ENCODE assay signal across 21 cellular contexts in genomic region chr16:12434567-12434966, GRCh38.
DNase-seq lines count a peak whose midpoint lies in the region; ATAC-seq, FAIRE-seq and TF ChIP-seq lines count a peak whose summit lies in the region.
"Had no signal": no experiment of that assay in that cellular context is flagged by ENCODE, and none has a peak within 500 bp of the region (broad histone marks: within the 10 kb centered on the region; RNA-seq: fewer than 3 reads in every experiment).

No MANE protein-coding gene starts in this region.

- no peak overlapping the region for H3K4me2 ChIP-seq in astrocyte (ENCODE audit: low read length)
- H3K4me2 ChIP-seq: A549 had no signal

- no peaks in the 10 kb centered on the region for H4K20me1 ChIP-seq in astrocyte (ENCODE audit: insufficient read depth, low read length)

- peaks cover 0 to 1% (median 0%) of the 10 kb centered on the region in 7 donors for H3K9me3 Mint-ChIP-seq in CD4-positive, CD25-positive, alpha-beta regulatory T cell
- no peaks in the 10 kb centered on the region for H3K9me3 Mint-ChIP-seq in astrocyte (ENCODE audit: unreplicated experiment)
- H3K9me3 Mint-ChIP-seq in stimulated activated effector memory CD8-positive, alpha-beta T cell treated with anti-CD3 and anti-CD28 coated beads, Interleukin-12 subunit alpha, Interleukin-12 subunit beta, amount 100 ng/mL, for 72 hours: no peaks in the 10 kb centered on the region
- no peaks in the 10 kb centered on the region for H3K9me3 Mint-ChIP-seq in activated CD4-positive, alpha-beta T cell treated with anti-CD3 and anti-CD28 coated beads, Interleukin-2, amount 10 ng/mL, durations not matched to agents 7 days and 5 days
- H3K9me3 Mint-ChIP-seq: CD8-positive, alpha-beta T cell had no signal

- H3K27ac Mint-ChIP-seq in CD4-positive, CD25-positive, alpha-beta regulatory T cell: peak overlapping the region in 2 of 3 donors; percentile 20 to 26
- peak overlapping the region; percentile 27 for H3K27ac Mint-ChIP-seq in astrocyte (ENCODE audit: unreplicated experiment)
- H3K27ac Mint-ChIP-seq in stimulated activated effector memory CD8-positive, alpha-beta T cell treated with anti-CD3 and anti-CD28 coated beads, Interleukin-12 subunit alpha, Interleukin-12 subunit beta, amount 100 ng/mL, for 72 hours: peak overlapping the region; percentile 49
- H3K27ac Mint-ChIP-seq in activated CD4-positive, alpha-beta T cell treated with anti-CD3 and anti-CD28 coated beads, Interleukin-2, amount 10 ng/mL, durations not matched to agents 7 days and 5 days: no peak overlapping the region
- H3K27ac Mint-ChIP-seq: CD8-positive, alpha-beta T cell had no signal

- POLR2A ChIA-PET in activated CD4-positive, alpha-beta T cell treated with anti-CD3 and anti-CD28 coated beads, Interleukin-2, amount 10 ng/mL, durations not matched to agents 7 days and 5 days (lab: Charles Lee): no interaction called here

- H3K4me1 Mint-ChIP-seq in CD4-positive, CD25-positive, alpha-beta regulatory T cell: peaks cover 0 to 9% (median 4%) of the 10 kb centered on the region in 4 donors
- peaks cover 13% of the 10 kb centered on the region for H3K4me1 Mint-ChIP-seq in astrocyte (ENCODE audit: low read depth, unreplicated experiment)
- peaks cover 10% of the 10 kb centered on the region for H3K4me1 Mint-ChIP-seq in stimulated activated effector memory CD8-positive, alpha-beta T cell treated with anti-CD3 and anti-CD28 coated beads, Interleukin-12 subunit alpha, Interleukin-12 subunit beta, amount 100 ng/mL, for 72 hours
- H3K4me1 Mint-ChIP-seq in activated CD4-positive, alpha-beta T cell treated with anti-CD3 and anti-CD28 coated beads, Interleukin-2, amount 10 ng/mL, durations not matched to agents 7 days and 5 days: peaks cover 3% of the 10 kb centered on the region

- DNase-seq in CD4-positive, CD25-positive, alpha-beta regulatory T cell: no peak
- DNase-seq in GM13976 (ENCODE audit: low spot score) (peak; percentile 40), astrocyte (ENCODE audit: low read depth) (no peak), breast epithelium (ENCODE audit: low spot score in 2 of 2) (no peak), AML-193 (lab: John Stamatoyannopoulos, UW) (no peak)
- DNase-seq in stimulated activated effector memory CD8-positive, alpha-beta T cell treated with anti-CD3 and anti-CD28 coated beads, Interleukin-12 subunit alpha, Interleukin-12 subunit beta, amount 100 ng/mL, for 72 hours (ENCODE audit: low spot score in 2 of 2): no peak
- no peak for DNase-seq in activated CD4-positive, alpha-beta T cell treated with anti-CD3 and anti-CD28 coated beads, Interleukin-2, amount 10 ng/mL, durations not matched to agents 7 days and 5 days
- DNase-seq: CD8-positive, alpha-beta T cell; H7; Karpas-422; MV-4-11; NCI-H1105 treated with DMSO at 0.1 percent for 48 hours; NCI-H2081 treated with DMSO at 0.1 percent for 48 hours; NCI-H446; NCI-H526 treated with DMSO at 0.1 percent for 48 hours; PC-3; RPMI8226; SHP77; SW 1271 had no signal

- H3K4me3 Mint-ChIP-seq in CD4-positive, CD25-positive, alpha-beta regulatory T cell: no peak overlapping the region
- no peak overlapping the region for H3K4me3 Mint-ChIP-seq in astrocyte (ENCODE audit: unreplicated experiment)
- no peak overlapping the region for H3K4me3 Mint-ChIP-seq in stimulated activated effector memory CD8-positive, alpha-beta T cell treated with anti-CD3 and anti-CD28 coated beads, Interleukin-12 subunit alpha, Interleukin-12 subunit beta, amount 100 ng/mL, for 72 hours
- H3K4me3 Mint-ChIP-seq in activated CD4-positive, alpha-beta T cell treated with anti-CD3 and anti-CD28 coated beads, Interleukin-2, amount 10 ng/mL, durations not matched to agents 7 days and 5 days: no peak overlapping the region
- H3K4me3 Mint-ChIP-seq: CD8-positive, alpha-beta T cell had no signal

- no peak for FAIRE-seq in astrocyte (lab: Jason Lieb, UNC)
- FAIRE-seq: A549 had no signal

- no peak for TF ChIP-seq CTCF in GM13976 (IDR thresholded peaks at IDR 0.05; ENCODE audit: borderline replicate concordance, control extremely low read depth, extremely low read depth, insufficient read depth, missing control alignments)
- no peak for TF ChIP-seq CTCF in astrocyte (IDR thresholded peaks at IDR 0.05; ENCODE audit: insufficient read depth, low read depth, low read length)
- TF ChIP-seq CTCF in breast epithelium (IDR thresholded peaks at IDR 0.05): no peak

- H3K36me3 ChIP-seq in CD4-positive, CD25-positive, alpha-beta regulatory T cell (ENCODE audit: control insufficient read depth, insufficient read depth, low read length): no peaks in the 10 kb centered on the region
- H3K36me3 ChIP-seq in astrocyte (ENCODE audit: insufficient read depth, low read length) (no peaks in the 10 kb centered on the region), breast epithelium (no peaks in the 10 kb centered on the region)

- ATAC-seq in CD4-positive, CD25-positive, alpha-beta regulatory T cell (ENCODE audit: low read depth in 2 of 2): no peak
- ATAC-seq in stimulated activated effector memory CD8-positive, alpha-beta T cell treated with anti-CD3 and anti-CD28 coated beads, Interleukin-12 subunit alpha, Interleukin-12 subunit beta, amount 100 ng/mL, for 72 hours: no peak
- no peak for ATAC-seq in GM19395 (IDR thresholded peaks at IDR 0.05; ENCODE audit: unreplicated experiment)
- ATAC-seq: A549; CD8-positive, alpha-beta T cell; PC-3 had no signal

- in situ Hi-C loops in GM13976 (cut with MboI; ENCODE audit: low sequenced_read_pairs, unreplicated experiment): no loop called here

- no peaks in the 10 kb centered on the region for H3K79me2 ChIP-seq in astrocyte (ENCODE audit: insufficient read depth, low read length)

- H3K27ac ChIP-seq in CD4-positive, CD25-positive, alpha-beta regulatory T cell (ENCODE audit: insufficient read depth, low read length, poor library complexity, severe bottlenecking): no peak overlapping the region
- H3K27ac ChIP-seq in astrocyte (ENCODE audit: low read depth, low read length) (no peak overlapping the region), breast epithelium (no peak overlapping the region)
- H3K27ac ChIP-seq: A549 had no signal

- H3K9me3 ChIP-seq in CD4-positive, CD25-positive, alpha-beta regulatory T cell (ENCODE audit: control insufficient read depth in 2 of 2, low read length in 2 of 2): no peaks in the 10 kb centered on the region
- no peaks in the 10 kb centered on the region for H3K9me3 ChIP-seq in astrocyte (ENCODE audit: insufficient read depth, low read depth, low read length)
- H3K9me3 ChIP-seq in breast epithelium: no peaks in the 10 kb centered on the region
- H3K9me3 ChIP-seq: A549 had no signal

- H3K4me1 ChIP-seq in CD4-positive, CD25-positive, alpha-beta regulatory T cell (ENCODE audit: control insufficient read depth, insufficient read depth, low read length, poor library complexity, severe bottlenecking): no peaks in the 10 kb centered on the region
- no peaks in the 10 kb centered on the region for H3K4me1 ChIP-seq in astrocyte (ENCODE audit: insufficient read depth, low read length)
- H3K4me1 ChIP-seq in breast epithelium: no peaks in the 10 kb centered on the region
- H3K4me1 ChIP-seq: A549 had no signal

- no peaks in the 10 kb centered on the region for H3K36me3 Mint-ChIP-seq in CD4-positive, CD25-positive, alpha-beta regulatory T cell
- peaks cover 4% of the 10 kb centered on the region for H3K36me3 Mint-ChIP-seq in astrocyte (ENCODE audit: low read depth, unreplicated experiment)
- H3K36me3 Mint-ChIP-seq in stimulated activated effector memory CD8-positive, alpha-beta T cell treated with anti-CD3 and anti-CD28 coated beads, Interleukin-12 subunit alpha, Interleukin-12 subunit beta, amount 100 ng/mL, for 72 hours: no peaks in the 10 kb centered on the region
- H3K36me3 Mint-ChIP-seq in activated CD4-positive, alpha-beta T cell treated with anti-CD3 and anti-CD28 coated beads, Interleukin-2, amount 10 ng/mL, durations not matched to agents 7 days and 5 days (ENCODE audit: low read depth): peaks cover 2% of the 10 kb centered on the region
- H3K36me3 Mint-ChIP-seq: CD8-positive, alpha-beta T cell had no signal

- H3K27me3 ChIP-seq in CD4-positive, CD25-positive, alpha-beta regulatory T cell (ENCODE audit: control insufficient read depth, insufficient read depth, low read length): no peaks in the 10 kb centered on the region
- H3K27me3 ChIP-seq in astrocyte (ENCODE audit: insufficient read depth, low read length) (no peaks in the 10 kb centered on the region), breast epithelium (no peaks in the 10 kb centered on the region)

- no peak overlapping the region for H3K9ac ChIP-seq in astrocyte (ENCODE audit: low read length)

- no peaks in the 10 kb centered on the region for H3K27me3 Mint-ChIP-seq in CD4-positive, CD25-positive, alpha-beta regulatory T cell
- peaks cover 9% of the 10 kb centered on the region for H3K27me3 Mint-ChIP-seq in astrocyte (ENCODE audit: low read depth, unreplicated experiment)
- no peaks in the 10 kb centered on the region for H3K27me3 Mint-ChIP-seq in activated CD4-positive, alpha-beta T cell treated with anti-CD3 and anti-CD28 coated beads, Interleukin-2, amount 10 ng/mL, durations not matched to agents 7 days and 5 days

- CTCF ChIA-PET in activated CD4-positive, alpha-beta T cell treated with anti-CD3 and anti-CD28 coated beads, Interleukin-2, amount 10 ng/mL, durations not matched to agents 7 days and 5 days (lab: Charles Lee): no interaction called here

- no peak overlapping the region for H3K4me3 ChIP-seq in CD4-positive, CD25-positive, alpha-beta regulatory T cell (ENCODE audit: low read depth, low read length)
- H3K4me3 ChIP-seq in astrocyte (ENCODE audit: insufficient read depth, low read depth, low read length): no peak overlapping the region
- no peak overlapping the region for H3K4me3 ChIP-seq in breast epithelium
- H3K4me3 ChIP-seq: A549 had no signal

- intact Hi-C loops in breast epithelium (cut with DNase I; ENCODE audit: low total_unique reads): no loop called here

- H2AFZ ChIP-seq in astrocyte (ENCODE audit: low read depth, low read length): no peak overlapping the region

- no peak for TF ChIP-seq POLR2A in breast epithelium (IDR thresholded peaks at IDR 0.05)
